Comparison of ENCODE assay signal across 12 cellular contexts in genomic region chr10:62384447-62385081, GRCh38. TPM values are rescaled to one million over a fixed set of nuclear protein-coding genes. Genes with fewer than 3 reads are reported as not detected.
DNase-seq lines count a peak whose midpoint lies in the region; ATAC-seq, FAIRE-seq and TF ChIP-seq lines count a peak whose summit lies in the region.
"Had no signal": no experiment of that assay in that cellular context is flagged by ENCODE, and none has a peak within 500 bp of the region (broad histone marks: within the 10 kb centered on the region; RNA-seq: fewer than 3 reads in every experiment).

No MANE protein-coding gene starts in this region.

- TF ChIP-seq CTCF in neural cell (IDR thresholded peaks at IDR 0.05; ENCODE audit: poor library complexity, severe bottlenecking), result no peak

- H3K36me3 ChIP-seq in GM23248 (ENCODE audit: low read depth) (no peaks in the 10 kb centered on the region), neural cell (ENCODE audit: insufficient read depth, low read length) (no peaks in the 10 kb centered on the region)
- H3K36me3 ChIP-seq: ovary had no signal

- H3K9me2 ChIP-seq in GM23248 (ENCODE audit: insufficient read depth), result no peaks in the 10 kb centered on the region
- no peaks in the 10 kb centered on the region for H3K9me2 ChIP-seq in neural cell (ENCODE audit: insufficient read depth, low read length)

- DNase-seq in GM23248, result peak; percentile 39
- DNase-seq in RCC 7860 (ENCODE audit: low spot score), result peak; percentile 33
- no peak for DNase-seq in caudate nucleus (lab: John Stamatoyannopoulos, UW)
- no peak for DNase-seq in NCI-H345 treated with DMSO at 0.1 percent for 48 hours (lab: John Stamatoyannopoulos, UW; ENCODE audit: unreplicated experiment)
- no peak for DNase-seq in KBM-7
- no peak for DNase-seq in mesenteric fat pad (ENCODE audit: low spot score)
- DNase-seq: Kasumi-1, ovary had no signal

- no peak for TF ChIP-seq EP300 in neural cell (conservative IDR thresholded peaks at IDR 0.05; ENCODE audit: poor library complexity, severe bottlenecking)

- FAIRE-seq in RCC 7860 (lab: Jason Lieb, UNC), result peak; percentile 66
- FAIRE-seq: colon had no signal

- in situ Hi-C loops in GM23248 (cut with MboI) (no loop called here), KBM-7 (cut with MboI; ENCODE audit: low pct_unique_long_range_greater_than_20kb, low sequenced_read_pairs) (no loop called here)

- H3K9me3 ChIP-seq in GM23248 (ENCODE audit: low read depth) (no peaks in the 10 kb centered on the region), neural cell (ENCODE audit: low read length) (no peaks in the 10 kb centered on the region)
- H3K9me3 ChIP-seq: ovary had no signal

- H3K9ac ChIP-seq in GM23248 (peak overlapping the region; percentile 1; the same call in 1 of the 2 replicates), neural cell (ENCODE audit: low read length) (no peak overlapping the region)

- H3K4me1 ChIP-seq in GM23248 (ENCODE audit: insufficient read depth), result peaks cover 65% of the 10 kb centered on the region

- no peak for TF ChIP-seq RAD21 in neural cell (conservative IDR thresholded peaks at IDR 0.05)

- H4K20me1 ChIP-seq in GM23248 (ENCODE audit: insufficient read depth), result no peaks in the 10 kb centered on the region
- H4K20me1 ChIP-seq in neural cell (ENCODE audit: insufficient read depth), result no peaks in the 10 kb centered on the region

- H3K27ac ChIP-seq in GM23248 (peak overlapping the region; percentile 72), caudate nucleus (ENCODE audit: low read depth, low read length) (peak overlapping the region; percentile 63), neural cell (ENCODE audit: low read length) (peak overlapping the region; percentile 1)
- H3K27ac ChIP-seq: ovary had no signal

- ATAC-seq in HG03460 (IDR thresholded peaks at IDR 0.05; ENCODE audit: unreplicated experiment), result no peak
- ATAC-seq: left lobe of liver had no signal

- peaks cover 51% of the 10 kb centered on the region for H3F3A ChIP-seq in GM23248 (ENCODE audit: insufficient read depth)
- H3F3A ChIP-seq in neural cell (ENCODE audit: insufficient read depth, low read length, poor library complexity, severe bottlenecking), result no peaks in the 10 kb centered on the region

- H2AFZ ChIP-seq in GM23248 (no peak overlapping the region), neural cell (ENCODE audit: low read depth, low read length) (no peak overlapping the region)

- WGBS in GM23248 (ENCODE audit: low coverage in 1 of 2, low lambda C conversion rate in 2 of 2, missing lambda C conversion rate in 2 of 2), 2 experiments, result 34% methylated on average over 4 of the region's 4 CpGs

- H3K79me2 ChIP-seq in GM23248 (ENCODE audit: insufficient read depth) (no peaks in the 10 kb centered on the region), neural cell (replicated peaks; ENCODE audit: insufficient read depth, low read length) (no peaks in the 10 kb centered on the region)

- H3K4me2 ChIP-seq in GM23248 (ENCODE audit: unreplicated experiment), result peak overlapping the region; percentile 68
- H3K4me2 ChIP-seq in neural cell (ENCODE audit: low read length), result no peak overlapping the region

- H3K27me3 ChIP-seq in GM23248 (replicated peaks; ENCODE audit: insufficient read depth) (no peaks in the 10 kb centered on the region), neural cell (ENCODE audit: insufficient read depth, low read depth, low read length) (no peaks in the 10 kb centered on the region)
- H3K27me3 ChIP-seq: ovary had no signal

- H3K4me3 ChIP-seq in GM23248, result peak overlapping the region; percentile 31
- H3K4me3 ChIP-seq in neural cell (ENCODE audit: low read length), result no peak overlapping the region
- H3K4me3 ChIP-seq: ovary had no signal

TF ChIP-seq in neural cell, 6 proteins besides CTCF, POLR2A, EP300 and RAD21:
- no peak for TF ChIP-seq TAF1 (IDR thresholded peaks at IDR 0.05; ENCODE audit: low read depth)
- no peak for TF ChIP-seq EZH2 (IDR thresholded peaks at IDR 0.05; ENCODE audit: borderline replicate concordance, insufficient read depth, low read length, poor library complexity, severe bottlenecking)
- no peak for TF ChIP-seq POLR2AphosphoS5 (IDR thresholded peaks at IDR 0.05)
- no peak for TF ChIP-seq MXI1 (conservative IDR thresholded peaks at IDR 0.05; ENCODE audit: poor library complexity, severe bottlenecking)
- no peak for TF ChIP-seq REST (IDR thresholded peaks at IDR 0.05; ENCODE audit: borderline replicate concordance)
- no peak for TF ChIP-seq SMC3 (conservative IDR thresholded peaks at IDR 0.05; ENCODE audit: poor library complexity)

RNA-seq across cellular contexts. Expression of gene ZNF365, which starts 10.4 kb away (rescaled TPM):
- total RNA-seq in GM23248 (2014; rRNA removed; shearing (Covaris generic)), result 0.86 and 2.4 TPM in 2 replicates
- polyA plus RNA-seq in GM23248 (2016; fragmentation: Nextera tagmentation; extraction: Ambion mirVana), result 0.76 and 1.4 TPM in 2 replicates
- polyA plus RNA-seq in neural cell, result 1.9 and 3.1 TPM in 2 replicates
- 4.2 and 4.6 TPM in 2 replicates for polyA minus RNA-seq in neural cell
- total RNA-seq in mesenteric fat pad, result not detected
- total RNA-seq: left lobe of liver had no signal

Comparison
In these comparisons a context has a peak if more than half of its experiments do, and no peak if none do; other contexts are left out.
1. DNase-seq: peak in GM23248 (single experiment) and RCC 7860 (single experiment); none in caudate nucleus (0 of 61), NCI-H345 treated with DMSO at 0.1 percent for 48 hours (single experiment), KBM-7 (single experiment) and mesenteric fat pad (single experiment).
2. H3K27ac ChIP-seq: peak in every context shown above with its lines; median percentile 72 in GM23248; 63 in caudate nucleus; 1 in neural cell.